ENCODE assay signal across 10 cellular contexts in genomic region chr17:16001498-16001897, GRCh38. TPM values are rescaled to one million over a fixed set of nuclear protein-coding genes. Genes with fewer than 3 reads are reported as not detected.
A peak's percentile ranks its signal among the peaks of the same experiment; 100 is the strongest.
DNase-seq lines count a peak whose midpoint lies in the region; ATAC-seq, FAIRE-seq and TF ChIP-seq lines count a peak whose summit lies in the region.
"Had no signal": no experiment of that assay in that cellular context is flagged by ENCODE, and none has a peak within 500 bp of the region (broad histone marks: within the 10 kb centered on the region; RNA-seq: fewer than 3 reads in every experiment).

No MANE protein-coding gene starts in this region.

- H3K79me2 ChIP-seq in hepatocyte: peaks cover 37% of the 10 kb centered on the region

- peak overlapping the region; percentile 85 for H3K4me2 ChIP-seq in hepatocyte

- H3K36me3 ChIP-seq in left ventricle myocardium inferior (peaks cover 56% of the 10 kb centered on the region), heart left ventricle (peaks cover 0 to 63% (median 53%) of the 10 kb centered on the region in 9 donors), hepatocyte (replicated peaks; ENCODE audit: insufficient read depth, low read depth) (peaks cover 5% of the 10 kb centered on the region), body of pancreas (replicated peaks in 1 of 2; ENCODE audit: insufficient read depth in 1 of 2, low read depth in 2 of 2) (peaks cover 0 to 18% of the 10 kb centered on the region in 2 donors)

- H3K4me1 ChIP-seq in left ventricle myocardium inferior: peaks cover 70% of the 10 kb centered on the region
- H3K4me1 ChIP-seq in heart left ventricle: peaks cover 4 to 51% (median 27%) of the 10 kb centered on the region in 12 donors
- no peaks in the 10 kb centered on the region for H3K4me1 ChIP-seq in hepatocyte (ENCODE audit: insufficient read depth)
- peaks cover 17% of the 10 kb centered on the region for H3K4me1 ChIP-seq in body of pancreas

- H3K9me2 ChIP-seq in hepatocyte (replicated peaks; ENCODE audit: insufficient read depth): no peaks in the 10 kb centered on the region

- H3K9me3 ChIP-seq in left ventricle myocardium inferior (replicated peaks) (peaks cover 4% of the 10 kb centered on the region), heart left ventricle (peaks cover 0 to 6% (median 0%) of the 10 kb centered on the region in 12 donors), hepatocyte (ENCODE audit: low read depth) (peaks cover 8% of the 10 kb centered on the region), body of pancreas (no peaks in the 10 kb centered on the region)

- TF ChIP-seq POLR2A in heart left ventricle (IDR thresholded peaks at IDR 0.05) (no peak), body of pancreas (IDR thresholded peaks at IDR 0.05) (no peak)

- FAIRE-seq in urothelium cell line (lab: Jason Lieb, UNC): no peak
- FAIRE-seq: frontal cortex had no signal

- TF ChIP-seq CTCF in left ventricle myocardium inferior (IDR thresholded peaks at IDR 0.05; ENCODE audit: borderline replicate concordance) (no peak), heart left ventricle (IDR thresholded peaks at IDR 0.05) (no peak), hepatocyte (IDR thresholded peaks at IDR 0.05; ENCODE audit: poor library complexity) (no peak), body of pancreas (IDR thresholded peaks at IDR 0.05) (no peak)

- intact Hi-C loops in left ventricle myocardium inferior (cut with micrococcal nuclease) (no loop called here), heart left ventricle (cut with DNase I) (no loop called here), body of pancreas (cut with DNase I) (no loop called here)

- peak overlapping the region; percentile 84 for H3K4me3 ChIP-seq in left ventricle myocardium inferior
- H3K4me3 ChIP-seq in heart left ventricle: peak overlapping the region in 1 of 12 donors; percentile 74
- H3K4me3 ChIP-seq in hepatocyte: peak overlapping the region; percentile 10
- no peak overlapping the region for H3K4me3 ChIP-seq in body of pancreas

- DNase-seq in left ventricle myocardium inferior (no peak), heart left ventricle (no peak), hepatocyte (ENCODE audit: low spot score) (no peak), NCI-H2029 treated with DMSO at 0.1 percent for 48 hours (lab: John Stamatoyannopoulos, UW) (no peak), urothelium cell line (ENCODE audit: low spot score) (no peak), substantia nigra (lab: John Stamatoyannopoulos, UW) (no peak), body of pancreas (no peak)
- no peak for DNase-seq in activated naive CD4-positive, alpha-beta T cell treated with anti-CD3 and anti-CD28 coated beads, Interleukin-2, amount 50 U/mL, for 72 hours (ENCODE audit: low spot score in 2 of 2)
- DNase-seq: GOT3 had no signal

- peaks cover 32 to 57% of the 10 kb centered on the region in 2 donors for H3K36me3 Mint-ChIP-seq in activated naive CD4-positive, alpha-beta T cell treated with anti-CD3 and anti-CD28 coated beads, Interleukin-2, amount 50 U/mL, for 72 hours

- H3K27me3 ChIP-seq in left ventricle myocardium inferior (ENCODE audit: low read depth) (no peaks in the 10 kb centered on the region), heart left ventricle (no peaks in the 10 kb centered on the region), hepatocyte (no peaks in the 10 kb centered on the region), body of pancreas (no peaks in the 10 kb centered on the region)

- H3K27ac ChIP-seq in left ventricle myocardium inferior (replicated peaks): peak overlapping the region; percentile 95
- peak overlapping the region in 1 of 12 donors; percentile 88 for H3K27ac ChIP-seq in heart left ventricle
- H3K27ac ChIP-seq in hepatocyte: peak overlapping the region; percentile 97
- no peak overlapping the region for H3K27ac ChIP-seq in substantia nigra (ENCODE audit: low read depth, low read length, poor library complexity, severe bottlenecking)
- no peak overlapping the region for H3K27ac ChIP-seq in body of pancreas

- no peak for ATAC-seq in heart left ventricle
- no peak for ATAC-seq in activated naive CD4-positive, alpha-beta T cell treated with anti-CD3 and anti-CD28 coated beads, Interleukin-2, amount 50 U/mL, for 72 hours
- ATAC-seq in body of pancreas: no peak

- H3K27ac Mint-ChIP-seq in activated naive CD4-positive, alpha-beta T cell treated with anti-CD3 and anti-CD28 coated beads, Interleukin-2, amount 50 U/mL, for 72 hours: peak overlapping the region; percentile 93 to 97

- H3K9me3 Mint-ChIP-seq in activated naive CD4-positive, alpha-beta T cell treated with anti-CD3 and anti-CD28 coated beads, Interleukin-2, amount 50 U/mL, for 72 hours: peaks cover 0 to 5% of the 10 kb centered on the region in 2 donors

- no peak overlapping the region for H2AFZ ChIP-seq in hepatocyte

- peaks cover 10% of the 10 kb centered on the region for H4K20me1 ChIP-seq in hepatocyte (ENCODE audit: insufficient read depth, poor library complexity, severe bottlenecking)

RNA-seq across cellular contexts. Expression of gene TTC19, which starts 1.9 kb away (rescaled TPM):
- total RNA-seq in left ventricle myocardium inferior: 21.4 TPM
- 10 to 100 TPM; 23.3 to 47.0 (median 29.0) TPM for total RNA-seq in heart left ventricle
- 10 to 100 TPM; 10.3 to 28.6 TPM for polyA plus RNA-seq in heart left ventricle
- total RNA-seq in activated naive CD4-positive, alpha-beta T cell treated with anti-CD3 and anti-CD28 coated beads, Interleukin-2, amount 50 U/mL, for 72 hours: 10 to 100 TPM; 27.3 to 29.4 TPM
- 31.8 and 42.5 TPM in 2 replicates for total RNA-seq in hepatocyte
- 39.0 and 46.5 TPM in 2 replicates for polyA plus RNA-seq in hepatocyte
- 10 to 100 TPM; 64.1 to 75.8 TPM for total RNA-seq in body of pancreas

RNA-seq across cellular contexts. Expression of gene ZSWIM7, which starts 2.0 kb away (rescaled TPM):
- total RNA-seq in left ventricle myocardium inferior (17.2 TPM), heart left ventricle (10 to 100 TPM; 15.3 to 41.8 (median 31.4) TPM), hepatocyte (22.2 and 27.0 TPM in 2 replicates), body of pancreas (10 to 100 TPM; 18.2 to 18.8 TPM)
- polyA plus RNA-seq in heart left ventricle (10 to 100 TPM; 35.7 to 47.3 TPM), hepatocyte (41.8 and 46.8 TPM in 2 replicates)
- total RNA-seq in activated naive CD4-positive, alpha-beta T cell treated with anti-CD3 and anti-CD28 coated beads, Interleukin-2, amount 50 U/mL, for 72 hours: 10 to 100 TPM in 1 of 2 donors, 1 to 10 TPM in 1; 8.8 to 26.2 TPM

RNA-seq across cellular contexts. Expression of gene ADORA2B, which starts 56.6 kb away (rescaled TPM):
- total RNA-seq in left ventricle myocardium inferior: 0.55 TPM
- 1 to 10 TPM in 4 of 9 donors, under 1 TPM in 5; 0.65 to 3.1 (median 0.95) TPM for total RNA-seq in heart left ventricle
- under 1 TPM; 0.61 to 0.68 TPM for polyA plus RNA-seq in heart left ventricle
- total RNA-seq in activated naive CD4-positive, alpha-beta T cell treated with anti-CD3 and anti-CD28 coated beads, Interleukin-2, amount 50 U/mL, for 72 hours: 1 to 10 TPM in 1 of 2 donors, under 1 TPM in 1; 0.30 to 4.7 TPM
- 9.2 and 11.4 TPM in 2 replicates for total RNA-seq in hepatocyte
- 11.7 and 15.4 TPM in 2 replicates for polyA plus RNA-seq in hepatocyte
- total RNA-seq in body of pancreas: 1 to 10 TPM; 1.3 to 1.8 TPM

Comparison
In these comparisons a context has a peak if more than half of its experiments do, and no peak if none do; other contexts are left out.
1. H3K27ac ChIP-seq: peak in left ventricle myocardium inferior (single experiment) and hepatocyte (single experiment); none in substantia nigra (single experiment) and body of pancreas (0 of 4).
2. H3K4me3 ChIP-seq: peak in left ventricle myocardium inferior (single experiment) and hepatocyte (single experiment); none in body of pancreas (0 of 2).